In genomic region chr5:126847318-126848221, GRCh38 we compare ENCODE assay signal across 13 cellular contexts.
DNase-seq lines count a peak whose midpoint lies in the region; ATAC-seq and TF ChIP-seq lines count a peak whose summit lies in the region.
"Had no signal": no experiment of that assay in that cellular context is flagged by ENCODE, and none has a peak within 500 bp of the region (broad histone marks: within the 10 kb centered on the region; RNA-seq: fewer than 3 reads in every experiment).

No MANE protein-coding gene starts in this region.

- H3K36me3 ChIP-seq in esophagus squamous epithelium (no peaks in the 10 kb centered on the region), transverse colon (no peaks in the 10 kb centered on the region), colonic mucosa (no peaks in the 10 kb centered on the region)
- H3K36me3 ChIP-seq in naive thymus-derived CD4-positive, alpha-beta T cell (ENCODE audit: control insufficient read depth in 2 of 3, insufficient read depth in 3 of 3, low read length in 3 of 3) = no peaks in the 10 kb centered on the region
- H3K36me3 ChIP-seq: SJSA1 had no signal

- in situ Hi-C loops in transverse colon (cut with MboI; ENCODE audit: low pct_ligation_motif_present in 1 of 4, low pct_unique_long_range_greater_than_20kb in 1 of 4, low sequenced_read_pairs in 3 of 4) = loop anchor here in 1 of 4 donors (25.0 kb wide), 1 partner anchor 465 kb away; no protein-coding TSS in a partner anchor

- H3K27ac ChIP-seq in esophagus squamous epithelium = peak overlapping the region in 3 of 4 donors; percentile 23 to 43 (median 42)
- H3K27ac ChIP-seq in naive thymus-derived CD4-positive, alpha-beta T cell (ENCODE audit: low read depth, low read length) = peak overlapping the region; percentile 66
- H3K27ac ChIP-seq in transverse colon = peak overlapping the region; percentile 45 to 79 (median 70)
- H3K27ac ChIP-seq in colonic mucosa = no peak overlapping the region
- H3K27ac ChIP-seq: A549, SJSA1 had no signal

- H3K4me1 ChIP-seq in esophagus squamous epithelium = peaks cover 0 to 44% (median 5%) of the 10 kb centered on the region in 3 donors
- H3K4me1 ChIP-seq in naive thymus-derived CD4-positive, alpha-beta T cell (ENCODE audit: control insufficient read depth in 2 of 2, insufficient read depth in 2 of 2, low read length in 2 of 2) = peaks cover 11 to 34% of the 10 kb centered on the region in 2 donors
- H3K4me1 ChIP-seq in transverse colon = peaks cover 10 to 40% (median 19%) of the 10 kb centered on the region in 4 donors
- peaks cover 12% of the 10 kb centered on the region for H3K4me1 ChIP-seq in colonic mucosa
- H3K4me1 ChIP-seq: SJSA1 had no signal

- no peak for DNase-seq in activated CD4-positive, alpha-beta T cell treated with anti-CD3 and anti-CD28 coated beads, Interleukin-2, amount 10 ng/mL, durations not matched to agents 24 days and 14 days
- no peak for DNase-seq in activated CD4-positive, alpha-beta T cell treated with anti-CD3 and anti-CD28 coated beads, Interleukin-2, amount 10 ng/mL, durations not matched to agents 7 days and 5 days
- DNase-seq in esophagus squamous epithelium (lab: John Stamatoyannopoulos, UW) (no peak), transverse colon (no peak), colonic mucosa (no peak)
- DNase-seq in naive thymus-derived CD4-positive, alpha-beta T cell = no peak
- no peak for DNase-seq in stimulated activated naive CD8-positive, alpha-beta T cell treated with anti-CD3 and anti-CD28 coated beads, Interleukin-15, amount 100 ng/mL, for 72 hours
- no peak for DNase-seq in effector CD4-positive, alpha-beta T cell
- DNase-seq: GOT3, NCI-H446 treated with DMSO at 0.1 percent for 48 hours had no signal

- peak overlapping the region in 1 of 2 donors; percentile 6 for H3K9ac ChIP-seq in colonic mucosa (ENCODE audit: low read depth in 2 of 2, low read length in 2 of 2)

- H3K36me3 Mint-ChIP-seq in activated CD4-positive, alpha-beta T cell treated with anti-CD3 and anti-CD28 coated beads, Interleukin-2, amount 10 ng/mL, durations not matched to agents 24 days and 14 days (ENCODE audit: low read depth) = peaks cover 2% of the 10 kb centered on the region
- peaks cover 11% of the 10 kb centered on the region for H3K36me3 Mint-ChIP-seq in activated CD4-positive, alpha-beta T cell treated with anti-CD3 and anti-CD28 coated beads, Interleukin-2, amount 10 ng/mL, durations not matched to agents 7 days and 5 days (ENCODE audit: low read depth)
- peaks cover 0 to 8% (median 0%) of the 10 kb centered on the region in 5 donors for H3K36me3 Mint-ChIP-seq in naive thymus-derived CD4-positive, alpha-beta T cell

- H3K27me3 ChIP-seq in esophagus squamous epithelium (no peaks in the 10 kb centered on the region), transverse colon (no peaks in the 10 kb centered on the region), colonic mucosa (no peaks in the 10 kb centered on the region)
- no peaks in the 10 kb centered on the region for H3K27me3 ChIP-seq in naive thymus-derived CD4-positive, alpha-beta T cell (ENCODE audit: control insufficient read depth in 2 of 2, insufficient read depth in 2 of 2, low read length in 2 of 2)
- H3K27me3 ChIP-seq: SJSA1 had no signal

- H3K9me3 ChIP-seq in esophagus squamous epithelium (no peaks in the 10 kb centered on the region), transverse colon (no peaks in the 10 kb centered on the region), colonic mucosa (no peaks in the 10 kb centered on the region)
- no peaks in the 10 kb centered on the region for H3K9me3 ChIP-seq in naive thymus-derived CD4-positive, alpha-beta T cell (ENCODE audit: control insufficient read depth in 2 of 3, low read length in 3 of 3)
- H3K9me3 ChIP-seq: A549, SJSA1 had no signal

- H3K4me3 ChIP-seq in esophagus squamous epithelium (no peak overlapping the region), transverse colon (no peak overlapping the region), colonic mucosa (no peak overlapping the region)
- no peak overlapping the region for H3K4me3 ChIP-seq in naive thymus-derived CD4-positive, alpha-beta T cell (ENCODE audit: low read length)
- H3K4me3 ChIP-seq: A549, SJSA1 had no signal

- peaks cover 45% of the 10 kb centered on the region for H3K4me1 Mint-ChIP-seq in activated CD4-positive, alpha-beta T cell treated with anti-CD3 and anti-CD28 coated beads, Interleukin-2, amount 10 ng/mL, durations not matched to agents 24 days and 14 days
- H3K4me1 Mint-ChIP-seq in activated CD4-positive, alpha-beta T cell treated with anti-CD3 and anti-CD28 coated beads, Interleukin-2, amount 10 ng/mL, durations not matched to agents 7 days and 5 days = peaks cover 75% of the 10 kb centered on the region
- H3K4me1 Mint-ChIP-seq in naive thymus-derived CD4-positive, alpha-beta T cell = peaks cover 21 to 73% (median 63%) of the 10 kb centered on the region in 7 donors
- H3K4me1 Mint-ChIP-seq in stimulated activated naive CD8-positive, alpha-beta T cell treated with anti-CD3 and anti-CD28 coated beads, Interleukin-15, amount 100 ng/mL, for 72 hours = peaks cover 43% of the 10 kb centered on the region

- TF ChIP-seq CTCF in esophagus squamous epithelium (IDR thresholded peaks at IDR 0.05) (no peak), transverse colon (IDR thresholded peaks at IDR 0.05) (no peak), colonic mucosa (IDR thresholded peaks at IDR 0.05) (no peak)

- CTCF ChIA-PET in activated CD4-positive, alpha-beta T cell treated with anti-CD3 and anti-CD28 coated beads, Interleukin-2, amount 10 ng/mL, durations not matched to agents 7 days and 5 days (lab: Charles Lee) = interaction anchor here (0.6 kb wide), 2 partner anchors 239 to 304 kb away, joined by 3 to 4 read pairs; no protein-coding TSS in a partner anchor
- CTCF ChIA-PET in naive thymus-derived CD4-positive, alpha-beta T cell (lab: Charles Lee) = interaction anchor here (0.6 kb wide), 1 partner anchor 20 kb away, joined by 5 read pairs; no protein-coding TSS in a partner anchor

- no peaks in the 10 kb centered on the region for H3K27me3 Mint-ChIP-seq in activated CD4-positive, alpha-beta T cell treated with anti-CD3 and anti-CD28 coated beads, Interleukin-2, amount 10 ng/mL, durations not matched to agents 24 days and 14 days
- no peaks in the 10 kb centered on the region for H3K27me3 Mint-ChIP-seq in activated CD4-positive, alpha-beta T cell treated with anti-CD3 and anti-CD28 coated beads, Interleukin-2, amount 10 ng/mL, durations not matched to agents 7 days and 5 days
- no peaks in the 10 kb centered on the region for H3K27me3 Mint-ChIP-seq in naive thymus-derived CD4-positive, alpha-beta T cell
- H3K27me3 Mint-ChIP-seq in stimulated activated naive CD8-positive, alpha-beta T cell treated with anti-CD3 and anti-CD28 coated beads, Interleukin-15, amount 100 ng/mL, for 72 hours = no peaks in the 10 kb centered on the region
- H3K27me3 Mint-ChIP-seq: central memory CD8-positive, alpha-beta T cell had no signal

- TF ChIP-seq EP300 in transverse colon (IDR thresholded peaks at IDR 0.05; ENCODE audit: low read depth) = no peak

- peak overlapping the region; percentile 49 for H3K27ac Mint-ChIP-seq in activated CD4-positive, alpha-beta T cell treated with anti-CD3 and anti-CD28 coated beads, Interleukin-2, amount 10 ng/mL, durations not matched to agents 24 days and 14 days
- no peak overlapping the region for H3K27ac Mint-ChIP-seq in activated CD4-positive, alpha-beta T cell treated with anti-CD3 and anti-CD28 coated beads, Interleukin-2, amount 10 ng/mL, durations not matched to agents 7 days and 5 days
- peak overlapping the region; percentile 53 to 98 (median 90) for H3K27ac Mint-ChIP-seq in naive thymus-derived CD4-positive, alpha-beta T cell
- H3K27ac Mint-ChIP-seq in stimulated activated naive CD8-positive, alpha-beta T cell treated with anti-CD3 and anti-CD28 coated beads, Interleukin-15, amount 100 ng/mL, for 72 hours = peak overlapping the region in 1 of 2 donors; percentile 6

- no peak for TF ChIP-seq POLR2A in esophagus squamous epithelium (IDR thresholded peaks at IDR 0.05)
- TF ChIP-seq POLR2A in transverse colon (IDR thresholded peaks at IDR 0.05) = no peak

- ATAC-seq in naive thymus-derived CD4-positive, alpha-beta T cell = no peak
- no peak for ATAC-seq in stimulated activated naive CD8-positive, alpha-beta T cell treated with anti-CD3 and anti-CD28 coated beads, Interleukin-15, amount 100 ng/mL, for 72 hours

- WGBS in esophagus squamous epithelium, 2 donors = 73 to 82% methylated on average over 8 of the region's 8 CpGs
- 71 to 83% methylated on average over 3 to 8 of the region's 8 CpGs for WGBS in transverse colon (ENCODE audit: low coverage in 1 of 2), 2 donors

- H3K9me3 Mint-ChIP-seq in activated CD4-positive, alpha-beta T cell treated with anti-CD3 and anti-CD28 coated beads, Interleukin-2, amount 10 ng/mL, durations not matched to agents 24 days and 14 days = no peaks in the 10 kb centered on the region
- H3K9me3 Mint-ChIP-seq in activated CD4-positive, alpha-beta T cell treated with anti-CD3 and anti-CD28 coated beads, Interleukin-2, amount 10 ng/mL, durations not matched to agents 7 days and 5 days = no peaks in the 10 kb centered on the region
- peaks cover 0 to 2% (median 0%) of the 10 kb centered on the region in 11 donors for H3K9me3 Mint-ChIP-seq in naive thymus-derived CD4-positive, alpha-beta T cell
- no peaks in the 10 kb centered on the region for H3K9me3 Mint-ChIP-seq in stimulated activated naive CD8-positive, alpha-beta T cell treated with anti-CD3 and anti-CD28 coated beads, Interleukin-15, amount 100 ng/mL, for 72 hours
- H3K9me3 Mint-ChIP-seq: central memory CD8-positive, alpha-beta T cell had no signal

- no peak overlapping the region for H3K4me3 Mint-ChIP-seq in activated CD4-positive, alpha-beta T cell treated with anti-CD3 and anti-CD28 coated beads, Interleukin-2, amount 10 ng/mL, durations not matched to agents 24 days and 14 days
- no peak overlapping the region for H3K4me3 Mint-ChIP-seq in activated CD4-positive, alpha-beta T cell treated with anti-CD3 and anti-CD28 coated beads, Interleukin-2, amount 10 ng/mL, durations not matched to agents 7 days and 5 days
- H3K4me3 Mint-ChIP-seq in naive thymus-derived CD4-positive, alpha-beta T cell = peak overlapping the region in 3 of 10 donors; percentile 26 to 70 (median 42)
- no peak overlapping the region for H3K4me3 Mint-ChIP-seq in stimulated activated naive CD8-positive, alpha-beta T cell treated with anti-CD3 and anti-CD28 coated beads, Interleukin-15, amount 100 ng/mL, for 72 hours
- H3K4me3 Mint-ChIP-seq: central memory CD8-positive, alpha-beta T cell had no signal

- POLR2A ChIA-PET in activated CD4-positive, alpha-beta T cell treated with anti-CD3 and anti-CD28 coated beads, Interleukin-2, amount 10 ng/mL, durations not matched to agents 7 days and 5 days (lab: Charles Lee) = interaction anchor here (0.7 kb wide), 1 partner anchor 70 kb away, joined by 5 read pairs; no protein-coding TSS in a partner anchor
- POLR2A ChIA-PET in naive thymus-derived CD4-positive, alpha-beta T cell (lab: Charles Lee) = interaction anchor here (0.7 to 2.2 kb wide), 3 partner anchors 10 to 70 kb away, joined by 3 to 7 read pairs (median 5); partner anchors contain the start of gene LMNB1

- intact Hi-C loops in activated CD4-positive, alpha-beta T cell treated with anti-CD3 and anti-CD28 coated beads, Interleukin-2, amount 10 ng/mL, durations not matched to agents 24 days and 14 days (cut with micrococcal nuclease) = no loop called here
- intact Hi-C loops in esophagus squamous epithelium (cut with DNase I) = no loop called here
- intact Hi-C loops in naive thymus-derived CD4-positive, alpha-beta T cell (cut with micrococcal nuclease) = no loop called here
- intact Hi-C loops in transverse colon (cut with DNase I; ENCODE audit: low total_unique reads) = no loop called here
- intact Hi-C loops in colonic mucosa (cut with DNase I) = no loop called here
